ENCODE assay signal across 17 cellular contexts in the genomic region with DNA sequence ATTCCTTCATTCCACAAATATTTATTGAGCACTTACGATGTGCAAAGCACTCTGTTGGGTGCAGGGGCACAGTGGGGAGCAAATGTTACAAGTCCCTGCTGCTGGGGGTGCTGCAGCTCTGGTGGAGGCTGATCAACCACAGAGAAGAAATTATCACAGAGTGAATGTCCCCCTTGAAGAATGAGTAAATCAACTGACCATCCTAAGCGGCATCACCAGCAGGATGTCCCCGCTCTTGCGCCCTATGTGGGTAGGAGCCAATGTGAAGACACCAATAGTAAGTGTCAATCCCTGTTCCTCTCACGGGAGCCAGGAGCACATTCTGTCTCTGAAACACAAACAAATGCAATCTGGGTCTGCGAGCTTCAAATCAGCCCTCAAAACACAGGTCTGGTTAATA. TPM values are rescaled to one million over a fixed set of nuclear protein-coding genes. Genes with fewer than 3 reads are reported as not detected.
DNase-seq lines count a peak whose midpoint lies in the region; ATAC-seq and TF ChIP-seq lines count a peak whose summit lies in the region.
"Had no signal": no experiment of that assay in that cellular context is flagged by ENCODE, and none has a peak within 500 bp of the region (broad histone marks: within the 10 kb centered on the region; RNA-seq: fewer than 3 reads in every experiment).

No MANE protein-coding gene starts in this region.

- CTCF ChIA-PET in HEK293 (lab: Yijun Ruan, JAX) (interaction anchor here (0.6 kb wide), 1 partner anchor 102 kb away, joined by 4 read pairs; no protein-coding TSS in a partner anchor), SK-N-SH (lab: Yijun Ruan, JAX) (interaction anchor here (1.7 kb wide), 1 partner anchor 84 kb away, joined by 3 read pairs; no protein-coding TSS in a partner anchor)

- H2AFZ ChIP-seq in mesenchymal stem cell (ENCODE audit: low read depth, low read length): no peak overlapping the region
- no peak overlapping the region for H2AFZ ChIP-seq in trophoblast cell (ENCODE audit: insufficient read depth, low read length, poor library complexity)
- no peak overlapping the region for H2AFZ ChIP-seq in SK-N-SH (ENCODE audit: low read depth)
- H2AFZ ChIP-seq: GM23338 had no signal

- ATAC-seq in HG02571 (IDR thresholded peaks at IDR 0.05; ENCODE audit: unreplicated experiment) (no peak), GM18517 (IDR thresholded peaks at IDR 0.05; ENCODE audit: unreplicated experiment) (no peak)
- ATAC-seq: CD8-positive, alpha-beta T cell; GM23338; HCT116 had no signal

- H3K36me3 ChIP-seq in HEK293 (ENCODE audit: control insufficient read depth in 2 of 2, insufficient read depth in 1 of 2, low read length in 2 of 2): peaks cover 3 to 9% of the 10 kb centered on the region in 2 experiments
- H3K36me3 ChIP-seq in mesenchymal stem cell (ENCODE audit: control insufficient read depth in 1 of 2, insufficient read depth in 2 of 2, low read depth in 1 of 2, low read length in 2 of 2): peaks cover 9 to 14% of the 10 kb centered on the region in 2 experiments
- peaks cover 0 to 4% of the 10 kb centered on the region in 2 experiments for H3K36me3 ChIP-seq in trophoblast cell (ENCODE audit: control insufficient read depth in 1 of 2, insufficient read depth in 2 of 2, low read length in 2 of 2)
- peaks cover 4 to 7% of the 10 kb centered on the region in 2 experiments for H3K36me3 ChIP-seq in SK-N-SH (replicated peaks in 1 of 2; ENCODE audit: control insufficient read depth in 1 of 2, insufficient read depth in 2 of 2, low read length in 1 of 2)

- H4K8ac ChIP-seq in mesenchymal stem cell (ENCODE audit: low read length) (peak overlapping the region; percentile 15), trophoblast cell (ENCODE audit: low read depth, low read length) (no peak overlapping the region)

- H2BK12ac ChIP-seq in mesenchymal stem cell (ENCODE audit: low read length in 2 of 2) (no peak overlapping the region), trophoblast cell (ENCODE audit: low read length) (no peak overlapping the region)

- WGBS in mesenchymal stem cell: 81% methylated on average over 5 of the region's 6 CpGs
- no CpG with 5 or more reads among the region's 6 CpGs for WGBS in trophoblast cell (ENCODE audit: extremely low coverage, insufficient coverage, insufficient read length)
- WGBS in SK-N-SH (ENCODE audit: low lambda C conversion rate): 98% methylated on average over 6 of the region's 6 CpGs

- H2BK5ac ChIP-seq in mesenchymal stem cell (ENCODE audit: low read depth, low read length, poor library complexity, severe bottlenecking) (no peak overlapping the region), trophoblast cell (ENCODE audit: low read depth, low read length, poor library complexity) (no peak overlapping the region)

- H2AK5ac ChIP-seq in mesenchymal stem cell (ENCODE audit: low read length, severe bottlenecking) (no peak overlapping the region), trophoblast cell (ENCODE audit: low read length) (no peak overlapping the region)

- H3K27ac ChIP-seq in HEK293 (ENCODE audit: extremely low read depth, low read depth, low read length): no peak overlapping the region
- no peak overlapping the region for H3K27ac ChIP-seq in mesenchymal stem cell (ENCODE audit: low read length, poor library complexity, severe bottlenecking)
- no peak overlapping the region for H3K27ac ChIP-seq in trophoblast cell (ENCODE audit: low read depth, low read length)
- H3K27ac ChIP-seq in SK-N-SH (ENCODE audit: low read depth in 2 of 2, low read length in 1 of 2): no peak overlapping the region
- H3K27ac ChIP-seq: 22Rv1, BLaER1, C4-2B had no signal

- H3K9ac ChIP-seq in mesenchymal stem cell (ENCODE audit: low read length) (no peak overlapping the region), trophoblast cell (ENCODE audit: low read length) (no peak overlapping the region), SK-N-SH (no peak overlapping the region)
- H3K9ac ChIP-seq: BLaER1 had no signal

- no peaks in the 10 kb centered on the region for H3K9me2 ChIP-seq in SK-N-SH

- TF ChIP-seq RAD21 in SK-N-SH (IDR thresholded peaks at IDR 0.05; ENCODE audit: low read length): no peak

- H3K27me3 ChIP-seq in mesenchymal stem cell (ENCODE audit: control insufficient read depth in 1 of 2, insufficient read depth in 1 of 2, low read length in 2 of 2) (no peaks in the 10 kb centered on the region), trophoblast cell (ENCODE audit: insufficient read depth, low read length) (no peaks in the 10 kb centered on the region), SK-N-SH (ENCODE audit: insufficient read depth) (no peaks in the 10 kb centered on the region)
- H3K27me3 ChIP-seq: BLaER1 had no signal

- H3K4me1 ChIP-seq in HEK293 (ENCODE audit: control insufficient read depth, insufficient read depth, low read length): no peaks in the 10 kb centered on the region
- peaks cover 4% of the 10 kb centered on the region for H3K4me1 ChIP-seq in mesenchymal stem cell (ENCODE audit: control insufficient read depth, insufficient read depth, low read depth, low read length)
- H3K4me1 ChIP-seq in trophoblast cell (ENCODE audit: control insufficient read depth in 1 of 2, insufficient read depth in 2 of 2, low read length in 2 of 2): no peaks in the 10 kb centered on the region
- H3K4me1 ChIP-seq in SK-N-SH (ENCODE audit: control insufficient read depth in 1 of 2, insufficient read depth in 2 of 2, low read depth in 1 of 2, low read length in 1 of 2): no peaks in the 10 kb centered on the region
- H3K4me1 ChIP-seq: BLaER1, Caco-2 had no signal

- H3K79me2 ChIP-seq in trophoblast cell (ENCODE audit: control insufficient read depth, insufficient read depth, low read length, poor library complexity): no peaks in the 10 kb centered on the region
- no peaks in the 10 kb centered on the region for H3K79me2 ChIP-seq in SK-N-SH (ENCODE audit: insufficient read depth)

- H3K4me3 ChIP-seq in HEK293 (ENCODE audit: low read depth, low read length) (no peak overlapping the region), mesenchymal stem cell (ENCODE audit: insufficient read depth in 1 of 2, low read depth in 1 of 2, low read length in 2 of 2) (no peak overlapping the region), trophoblast cell (ENCODE audit: low read depth, low read length) (no peak overlapping the region), SK-N-SH (ENCODE audit: low read depth in 2 of 2, low read length in 1 of 2) (no peak overlapping the region)
- H3K4me3 ChIP-seq: BLaER1, GM23338 had no signal

- no peak overlapping the region for H3K18ac ChIP-seq in mesenchymal stem cell (ENCODE audit: low read depth in 1 of 2, low read length in 2 of 2)
- no peak overlapping the region for H3K18ac ChIP-seq in trophoblast cell (ENCODE audit: low read length)

- no peak for TF ChIP-seq EP300 in SK-N-SH (IDR thresholded peaks at IDR 0.05; ENCODE audit: borderline replicate concordance in 1 of 2, low read depth in 1 of 2, low read length in 1 of 2)

- H2BK15ac ChIP-seq in mesenchymal stem cell (ENCODE audit: low read depth, poor library complexity, severe bottlenecking): no peak overlapping the region

- H3K23ac ChIP-seq in mesenchymal stem cell (ENCODE audit: low read length in 2 of 2) (no peak overlapping the region), trophoblast cell (ENCODE audit: low read length) (peak overlapping the region; percentile 46)

- H3K4me2 ChIP-seq in mesenchymal stem cell (ENCODE audit: low read length, poor library complexity, severe bottlenecking) (no peak overlapping the region), trophoblast cell (ENCODE audit: low read length) (no peak overlapping the region), SK-N-SH (no peak overlapping the region)
- H3K4me2 ChIP-seq: BLaER1, GM23338 had no signal

- TF ChIP-seq CTCF in HEK293 (tag by site-specific recombination; IDR thresholded peaks at IDR 0.05) (no peak), SK-N-SH (IDR thresholded peaks at IDR 0.05) (no peak)

- DNase-seq in mesenchymal stem cell (no peak), trophoblast cell (no peak), SK-N-SH (no peak)
- DNase-seq: Caco-2; CD4-positive, CD25-positive, alpha-beta regulatory T cell; CD8-positive, alpha-beta T cell; DMS153; DND-41; H9 had no signal

- H3K9me3 ChIP-seq in HEK293 (ENCODE audit: control insufficient read depth, insufficient read depth, low read depth, low read length) (no peaks in the 10 kb centered on the region), mesenchymal stem cell (ENCODE audit: control insufficient read depth, low read length) (no peaks in the 10 kb centered on the region), trophoblast cell (ENCODE audit: insufficient read depth, low read depth, low read length) (no peaks in the 10 kb centered on the region), SK-N-SH (no peaks in the 10 kb centered on the region)
- H3K9me3 ChIP-seq: BLaER1, Caco-2 had no signal

- H4K91ac ChIP-seq in mesenchymal stem cell (ENCODE audit: low read length): no peak overlapping the region
- no peak overlapping the region for H4K91ac ChIP-seq in trophoblast cell (ENCODE audit: low read depth, low read length)

- H4K20me1 ChIP-seq in SK-N-SH (ENCODE audit: insufficient read depth): no peaks in the 10 kb centered on the region

- POLR2A ChIA-PET in HEK293 (lab: Yijun Ruan, JAX) (no interaction called here), SK-N-SH (lab: Yijun Ruan, JAX) (no interaction called here)

- no peaks in the 10 kb centered on the region for H3F3A ChIP-seq in SK-N-SH (replicated peaks; ENCODE audit: insufficient read depth)

- no peak overlapping the region for H2BK120ac ChIP-seq in mesenchymal stem cell (ENCODE audit: low read depth, low read length)
- H2BK120ac ChIP-seq in trophoblast cell (ENCODE audit: insufficient read depth, low read length, poor library complexity): no peak overlapping the region

- H3K4ac ChIP-seq in mesenchymal stem cell (ENCODE audit: low read depth in 1 of 2, low read length in 2 of 2) (no peak overlapping the region), trophoblast cell (ENCODE audit: low read depth, low read length) (no peak overlapping the region)

- H3K79me1 ChIP-seq in mesenchymal stem cell (replicated peaks; ENCODE audit: low read length, poor library complexity, severe bottlenecking) (peaks cover 2% of the 10 kb centered on the region), trophoblast cell (ENCODE audit: low read length) (no peaks in the 10 kb centered on the region)

- no peak overlapping the region for H3K14ac ChIP-seq in mesenchymal stem cell (ENCODE audit: low read length in 2 of 2)
- no peak overlapping the region for H3K14ac ChIP-seq in trophoblast cell (ENCODE audit: low read length)

- no peak overlapping the region for H4K12ac ChIP-seq in trophoblast cell (ENCODE audit: low read depth, low read length)

TF ChIP-seq in HEK293, 187 proteins besides CTCF, POLR2A, EP300 and RAD21 (continues in another document):
- TF ChIP-seq ZNF202 (tag by site-specific recombination; IDR thresholded peaks at IDR 0.05; ENCODE audit: borderline replicate concordance) (no peak), ZNF843 (tag by site-specific recombination; IDR thresholded peaks at IDR 0.05) (no peak)

TF ChIP-seq in SK-N-SH, 30 proteins besides CTCF, POLR2A, EP300 and RAD21 (continues in another document):
- TF ChIP-seq NFIC (IDR thresholded peaks at IDR 0.05; ENCODE audit: borderline replicate concordance) (no peak), GATA2 (CRISPR knock-in tag; IDR thresholded peaks at IDR 0.05) (no peak)

RNA-seq across cellular contexts. Expression of gene TBC1D9B, which starts 47.4 kb away (rescaled TPM):
- polyA plus RNA-seq in mesenchymal stem cell (2013, experiment 1 of 2): 55.6 TPM
- 54.3 TPM for polyA plus RNA-seq in mesenchymal stem cell (2013, experiment 2 of 2)
- 47.8 and 49.1 TPM in 2 replicates for polyA plus RNA-seq in trophoblast cell (2013)
- 75.6 and 76.1 TPM in 2 replicates for polyA plus RNA-seq in SK-N-SH (2012; rRNA removed)
- polyA plus RNA-seq in SK-N-SH (2012; cell fraction: cytosol; rRNA removed): 34.7 and 51.3 TPM in 2 replicates
- 214 and 216 TPM in 2 replicates for polyA plus RNA-seq in SK-N-SH (2012; cell fraction: nucleus; rRNA removed)
